In genomic region chr11:112228706-112229105, GRCh38 we compare ENCODE assay signal across 1 cellular context.
A peak's percentile ranks its signal among the peaks of the same experiment; 100 is the strongest.
TF ChIP-seq lines count a peak whose summit lies in the region.

No MANE protein-coding gene starts in this region.

TF ChIP-seq in HepG2, 621 proteins besides CTCF, POLR2A, EP300 and RAD21:
- TF ChIP-seq PAXIP1 (CRISPR knock-in tag; conservative IDR thresholded peaks at IDR 0.05) (no peak), NFKBIZ (CRISPR knock-in tag; IDR thresholded peaks at IDR 0.05) (no peak), SOX5 (CRISPR knock-in tag; IDR thresholded peaks at IDR 0.05; ENCODE audit: borderline replicate concordance) (peak; percentile 74; the same call in 1 of the 2 replicates), ZNF430 (CRISPR knock-in tag; IDR thresholded peaks at IDR 0.05) (no peak), AGO1 (IDR thresholded peaks at IDR 0.05; ENCODE audit: low read depth, low read length, poor library complexity, severe bottlenecking) (no peak), ZFY (CRISPR knock-in tag; IDR thresholded peaks at IDR 0.05) (no peak), FLYWCH1 (CRISPR knock-in tag; IDR thresholded peaks at IDR 0.05) (no peak), CCAR2 (optimal IDR thresholded peaks at IDR 0.05; ENCODE audit: low read depth, low read length) (no peak), DMAP1 (CRISPR knock-in tag; IDR thresholded peaks at IDR 0.05) (no peak), ZKSCAN1 (IDR thresholded peaks at IDR 0.05; ENCODE audit: low read length) (no peak), SOX13 (IDR thresholded peaks at IDR 0.05) (no peak), SOX13 (CRISPR knock-in tag; conservative IDR thresholded peaks at IDR 0.05 in 1 of 2, IDR thresholded peaks at IDR 0.05 in 1 of 2) (peak in 1 of 2 experiments; percentile 82; a peak in 2 of 4 replicates), ZNF687 (CRISPR knock-in tag; IDR thresholded peaks at IDR 0.05) (no peak), KLF13 (CRISPR knock-in tag; IDR thresholded peaks at IDR 0.05) (no peak)
- TF ChIP-seq, protein P1, sequence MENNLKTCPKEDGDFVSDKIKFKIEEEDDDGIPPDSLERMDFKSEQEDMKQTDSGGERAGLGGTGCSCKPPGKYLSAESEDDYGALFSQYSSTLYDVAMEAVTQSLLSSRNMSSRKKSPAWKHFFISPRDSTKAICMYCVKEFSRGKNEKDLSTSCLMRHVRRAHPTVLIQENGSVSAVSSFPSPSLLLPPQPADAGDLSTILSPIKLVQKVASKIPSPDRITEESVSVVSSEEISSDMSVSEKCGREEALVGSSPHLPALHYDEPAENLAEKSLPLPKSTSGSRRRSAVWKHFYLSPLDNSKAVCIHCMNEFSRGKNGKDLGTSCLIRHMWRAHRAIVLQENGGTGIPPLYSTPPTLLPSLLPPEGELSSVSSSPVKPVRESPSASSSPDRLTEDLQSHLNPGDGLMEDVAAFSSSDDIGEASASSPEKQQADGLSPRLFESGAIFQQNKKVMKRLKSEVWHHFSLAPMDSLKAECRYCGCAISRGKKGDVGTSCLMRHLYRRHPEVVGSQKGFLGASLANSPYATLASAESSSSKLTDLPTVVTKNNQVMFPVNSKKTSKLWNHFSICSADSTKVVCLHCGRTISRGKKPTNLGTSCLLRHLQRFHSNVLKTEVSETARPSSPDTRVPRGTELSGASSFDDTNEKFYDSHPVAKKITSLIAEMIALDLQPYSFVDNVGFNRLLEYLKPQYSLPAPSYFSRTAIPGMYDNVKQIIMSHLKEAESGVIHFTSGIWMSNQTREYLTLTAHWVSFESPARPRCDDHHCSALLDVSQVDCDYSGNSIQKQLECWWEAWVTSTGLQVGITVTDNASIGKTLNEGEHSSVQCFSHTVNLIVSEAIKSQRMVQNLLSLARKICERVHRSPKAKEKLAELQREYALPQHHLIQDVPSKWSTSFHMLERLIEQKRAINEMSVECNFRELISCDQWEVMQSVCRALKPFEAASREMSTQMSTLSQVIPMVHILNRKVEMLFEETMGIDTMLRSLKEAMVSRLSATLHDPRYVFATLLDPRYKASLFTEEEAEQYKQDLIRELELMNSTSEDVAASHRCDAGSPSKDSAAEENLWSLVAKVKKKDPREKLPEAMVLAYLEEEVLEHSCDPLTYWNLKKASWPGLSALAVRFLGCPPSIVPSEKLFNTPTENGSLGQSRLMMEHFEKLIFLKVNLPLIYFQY (CRISPR knock-in tag; IDR thresholded peaks at IDR 0.05; ENCODE audit: borderline replicate concordance) = no peak
